8 cellular contexts compared by ENCODE assay signal in genomic region chr3:184298759-184299487, GRCh38. TPM values are rescaled to one million over a fixed set of nuclear protein-coding genes. Genes with fewer than 3 reads are reported as not detected.
DNase-seq lines count a peak whose midpoint lies in the region; ATAC-seq, FAIRE-seq and TF ChIP-seq lines count a peak whose summit lies in the region.

Gene PSMD2 (plus strand): TSS chr3:184299241. CDS start chr3:184299267, 26 bp downstream.

- peak within 1 kb of the TSS; percentile 95 for H3K27ac Mint-ChIP-seq in activated T-helper 17 cell treated with anti-CD3 and anti-CD28 coated beads, Interleukin-2, amount 50 U/mL, for 72 hours
- H3K27ac Mint-ChIP-seq in naive thymus-derived CD4-positive, alpha-beta T cell: peak within 1 kb of the TSS; percentile 85 to 97 (median 92)
- H3K27ac Mint-ChIP-seq in stimulated activated memory B cell treated with anti-CD40 and anti-IgM and Interleukin-4, amounts not matched to agents 10 μg/mL and 1 μg/mL and 100 μg/mL, for 72 hours: peak within 1 kb of the TSS; percentile 78

- H3K27me3 Mint-ChIP-seq in activated T-helper 17 cell treated with anti-CD3 and anti-CD28 coated beads, Interleukin-2, amount 50 U/mL, for 72 hours: no peaks in the 10 kb centered on the region
- H3K27me3 Mint-ChIP-seq in naive thymus-derived CD4-positive, alpha-beta T cell: peaks cover 0 to 8% (median 0%) of the 10 kb centered on the region in 5 donors
- no peaks in the 10 kb centered on the region for H3K27me3 Mint-ChIP-seq in stimulated activated memory B cell treated with anti-CD40 and anti-IgM and Interleukin-4, amounts not matched to agents 10 μg/mL and 1 μg/mL and 100 μg/mL, for 72 hours

- peaks cover 46% of the 10 kb centered on the region for H3K36me3 Mint-ChIP-seq in activated T-helper 17 cell treated with anti-CD3 and anti-CD28 coated beads, Interleukin-2, amount 50 U/mL, for 72 hours (ENCODE audit: low read depth)
- peaks cover under 1 to 30% (median 17%) of the 10 kb centered on the region in 5 donors for H3K36me3 Mint-ChIP-seq in naive thymus-derived CD4-positive, alpha-beta T cell
- peaks cover 24% of the 10 kb centered on the region for H3K36me3 Mint-ChIP-seq in stimulated activated memory B cell treated with anti-CD40 and anti-IgM and Interleukin-4, amounts not matched to agents 10 μg/mL and 1 μg/mL and 100 μg/mL, for 72 hours

- H3K27ac ChIP-seq in RWPE1: peak within 1 kb of the TSS; percentile 80
- H3K27ac ChIP-seq in fibroblast of lung (ENCODE audit: insufficient read depth, low read length): peak within 1 kb of the TSS; percentile 91
- H3K27ac ChIP-seq in naive thymus-derived CD4-positive, alpha-beta T cell (ENCODE audit: low read depth, low read length): peak within 1 kb of the TSS; percentile 80

- POLR2A ChIA-PET in RWPE1 (lab: Yijun Ruan, JAX; ENCODE audit: low non-redundant PET): interaction anchor here (0.7 kb wide), 1 partner anchor 47 kb away, joined by 4 read pairs; no protein-coding TSS in a partner anchor
- POLR2A ChIA-PET in naive thymus-derived CD4-positive, alpha-beta T cell (lab: Charles Lee): interaction anchor here (0.6 to 0.8 kb wide), 3 partner anchors 35 to 404 kb away, joined by 3 to 4 read pairs (median 3); partner anchors contain the start of gene EIF2B5

- peaks cover 5% of the 10 kb centered on the region for H3K4me1 ChIP-seq in fibroblast of lung (ENCODE audit: control insufficient read depth, extremely low read depth, insufficient read depth, low read length)
- peaks cover 12 to 15% of the 10 kb centered on the region in 2 donors for H3K4me1 ChIP-seq in naive thymus-derived CD4-positive, alpha-beta T cell (ENCODE audit: control insufficient read depth in 2 of 2, insufficient read depth in 2 of 2, low read length in 2 of 2)

- ATAC-seq in activated T-helper 17 cell treated with anti-CD3 and anti-CD28 coated beads, Interleukin-2, amount 50 U/mL, for 72 hours (replicated peaks): peak; percentile 95
- ATAC-seq in naive thymus-derived CD4-positive, alpha-beta T cell: peak; percentile 98
- ATAC-seq in stimulated activated memory B cell treated with anti-CD40 and anti-IgM and Interleukin-4, amounts not matched to agents 10 μg/mL and 1 μg/mL and 100 μg/mL, for 72 hours: peak; percentile 98

- H3K4me3 ChIP-seq in fibroblast of lung (replicated peaks in 1 of 4; ENCODE audit: control extremely low read depth in 1 of 4, insufficient read depth in 1 of 4, low read depth in 3 of 4, low read length in 4 of 4): peak within 1 kb of the TSS; percentile 91 to 99 (median 98)
- H3K4me3 ChIP-seq in naive thymus-derived CD4-positive, alpha-beta T cell (ENCODE audit: low read length): peak within 1 kb of the TSS; percentile 74

- no peak for FAIRE-seq in H54 (lab: Jason Lieb, UNC)

- CTCF ChIA-PET in RWPE1 (lab: Yijun Ruan, JAX): no interaction called here
- CTCF ChIA-PET in naive thymus-derived CD4-positive, alpha-beta T cell (lab: Charles Lee): interaction anchor here (0.7 kb wide), 1 partner anchor 42 kb away, joined by 3 read pairs; no protein-coding TSS in a partner anchor

- peak within 1 kb of the TSS; percentile 78 for H3K9ac ChIP-seq in fibroblast of lung (ENCODE audit: insufficient read depth, low read length)

- peaks cover 40% of the 10 kb centered on the region for H3K79me2 ChIP-seq in fibroblast of lung (ENCODE audit: control insufficient read depth, insufficient read depth, low read length)

- no peaks in the 10 kb centered on the region for H3K9me3 ChIP-seq in fibroblast of lung (ENCODE audit: control insufficient read depth, insufficient read depth, low read depth, low read length)
- no peaks in the 10 kb centered on the region for H3K9me3 ChIP-seq in naive thymus-derived CD4-positive, alpha-beta T cell (ENCODE audit: control insufficient read depth in 2 of 3, low read length in 3 of 3)

- peak within 1 kb of the TSS; percentile 98 for H3K4me3 Mint-ChIP-seq in activated T-helper 17 cell treated with anti-CD3 and anti-CD28 coated beads, Interleukin-2, amount 50 U/mL, for 72 hours
- H3K4me3 Mint-ChIP-seq in naive thymus-derived CD4-positive, alpha-beta T cell: peak within 1 kb of the TSS; percentile 89 to 97 (median 94)
- peak within 1 kb of the TSS; percentile 94 for H3K4me3 Mint-ChIP-seq in stimulated activated memory B cell treated with anti-CD40 and anti-IgM and Interleukin-4, amounts not matched to agents 10 μg/mL and 1 μg/mL and 100 μg/mL, for 72 hours

- H3K27me3 ChIP-seq in fibroblast of lung (ENCODE audit: control insufficient read depth, insufficient read depth, low read length): peaks cover 2% of the 10 kb centered on the region
- no peaks in the 10 kb centered on the region for H3K27me3 ChIP-seq in naive thymus-derived CD4-positive, alpha-beta T cell (ENCODE audit: control insufficient read depth in 2 of 2, insufficient read depth in 2 of 2, low read length in 2 of 2)

- H3K9me3 Mint-ChIP-seq in activated T-helper 17 cell treated with anti-CD3 and anti-CD28 coated beads, Interleukin-2, amount 50 U/mL, for 72 hours: no peaks in the 10 kb centered on the region
- no peaks in the 10 kb centered on the region for H3K9me3 Mint-ChIP-seq in naive thymus-derived CD4-positive, alpha-beta T cell
- H3K9me3 Mint-ChIP-seq in stimulated activated memory B cell treated with anti-CD40 and anti-IgM and Interleukin-4, amounts not matched to agents 10 μg/mL and 1 μg/mL and 100 μg/mL, for 72 hours: no peaks in the 10 kb centered on the region

- TF ChIP-seq POLR2A in H54 (IDR thresholded peaks at IDR 0.05; ENCODE audit: low read depth, low read length): peak; percentile 92

- no peaks in the 10 kb centered on the region for H4K20me1 ChIP-seq in fibroblast of lung (ENCODE audit: control insufficient read depth, extremely low read depth, insufficient read depth, low read length)

- H2AFZ ChIP-seq in fibroblast of lung (ENCODE audit: low read length): peak within 1 kb of the TSS; percentile 98

- H3K4me2 ChIP-seq in fibroblast of lung (ENCODE audit: extremely low read depth, insufficient read depth, low read length): peak within 1 kb of the TSS; percentile 96

- intact Hi-C loops in naive thymus-derived CD4-positive, alpha-beta T cell (cut with micrococcal nuclease): loop anchor here (1.0 to 5.0 kb wide), 21 partner anchors 15 to 1288 kb away; partner anchors contain the start of genes AP2M1 (in 2 of the 2), CAMK2N2 (in 2 of the 2), EEF1AKMT4 (in 2 of the 2) and EIF2B5 (in 2 of the 2)

- DNase-seq in EL (peak; percentile 97), H54 (ENCODE audit: insufficient read length, low spot score) (peak; percentile 95), LoVo (ENCODE audit: low spot score) (peak; percentile 93), RWPE1 (ENCODE audit: low spot score) (peak; percentile 97), fibroblast of lung (ENCODE audit: low read depth in 2 of 2) (peak; percentile 92 to 95)
- DNase-seq in naive thymus-derived CD4-positive, alpha-beta T cell: peak; percentile 93 to 97 (median 96)

- peaks cover 9% of the 10 kb centered on the region for H3K36me3 ChIP-seq in fibroblast of lung (ENCODE audit: control insufficient read depth, insufficient read depth, low read length)
- peaks cover 22 to 27% (median 27%) of the 10 kb centered on the region in 3 experiments for H3K36me3 ChIP-seq in naive thymus-derived CD4-positive, alpha-beta T cell (ENCODE audit: control insufficient read depth in 2 of 3, insufficient read depth in 3 of 3, low read length in 3 of 3)

- TF ChIP-seq CTCF in RWPE1 (conservative IDR thresholded peaks at IDR 0.05; ENCODE audit: low read depth) (no peak), fibroblast of lung (conservative IDR thresholded peaks at IDR 0.05 in 1 of 2, IDR thresholded peaks at IDR 0.05 in 1 of 2; ENCODE audit: low read depth in 1 of 2, low read length in 2 of 2) (no peak)

- H3K4me1 Mint-ChIP-seq in activated T-helper 17 cell treated with anti-CD3 and anti-CD28 coated beads, Interleukin-2, amount 50 U/mL, for 72 hours: peaks cover 9% of the 10 kb centered on the region
- peaks cover 15 to 37% (median 25%) of the 10 kb centered on the region in 7 donors for H3K4me1 Mint-ChIP-seq in naive thymus-derived CD4-positive, alpha-beta T cell
- H3K4me1 Mint-ChIP-seq in stimulated activated memory B cell treated with anti-CD40 and anti-IgM and Interleukin-4, amounts not matched to agents 10 μg/mL and 1 μg/mL and 100 μg/mL, for 72 hours: peaks cover 17% of the 10 kb centered on the region

RNA-seq across cellular contexts. Expression of gene PSMD2, which starts in this region (rescaled TPM):
- total RNA-seq in activated T-helper 17 cell treated with anti-CD3 and anti-CD28 coated beads, Interleukin-2, amount 50 U/mL, for 72 hours: 100 to 1,000 TPM; 143 to 311 TPM
- 345 and 429 TPM in 2 replicates for total RNA-seq in fibroblast of lung
- 188 and 354 TPM in 2 replicates for polyA plus RNA-seq in fibroblast of lung
- polyA plus RNA-seq in fibroblast of lung (2012): 219 and 389 TPM in 2 replicates
- polyA minus RNA-seq in fibroblast of lung (ENCODE audit: low replicate concordance): 541 and 963 TPM in 2 replicates
- total RNA-seq in naive thymus-derived CD4-positive, alpha-beta T cell: 100 to 1,000 TPM; 139 to 204 (median 149) TPM
- 100 to 1,000 TPM; 181 to 200 TPM for polyA plus RNA-seq in naive thymus-derived CD4-positive, alpha-beta T cell

Comparison
In these comparisons a context has a peak if more than half of its experiments do, and no peak if none do; other contexts are left out.
1. Peak in every context shown above with its lines: DNase-seq, ATAC-seq, H3K4me3 ChIP-seq and H3K27ac ChIP-seq.